In genomic region chr17:68190495-68190894, GRCh38 we compare ENCODE assay signal across 23 cellular contexts.
"Had no signal": no experiment of that assay in that cellular context is flagged by ENCODE, and none has a peak within 500 bp of the region (broad histone marks: within the 10 kb centered on the region; RNA-seq: fewer than 3 reads in every experiment).

No MANE protein-coding gene starts in this region.

- H3K4me3 ChIP-seq: MG63 had no signal

- H3K36me3 ChIP-seq: MG63 had no signal

- ATAC-seq: Panc1, PC-3 had no signal

- DNase-seq: Karpas-422, KG1, MG63, NCI-H1092, NCI-H1105 treated with DMSO at 0.1 percent for 48 hours, NCI-H1417 treated with DMSO at 0.1 percent for 48 hours, NCI-H146, NCI-H1694 treated with DMSO at 0.1 percent for 48 hours, NCI-H1930, NCI-H2081, NCI-H2107, NCI-H2227 treated with DMSO at 0.1 percent for 48 hours, NCI-H524, NCI-H526 treated with DMSO at 0.1 percent for 48 hours, NCI-H774, PC-3, SHP77, SK-N-SH, SW 1271 had no signal

- H3K9ac ChIP-seq: SK-N-SH had no signal

- FAIRE-seq: HTR-8/SVneo had no signal

- H3K27ac ChIP-seq: HL-60, RWPE1 had no signal

- H3K9me3 ChIP-seq: MG63, SK-N-SH had no signal

- H3K4me2 ChIP-seq: SK-N-SH had no signal
